Comparison of ENCODE assay signal across 28 cellular contexts in the genomic region with DNA sequence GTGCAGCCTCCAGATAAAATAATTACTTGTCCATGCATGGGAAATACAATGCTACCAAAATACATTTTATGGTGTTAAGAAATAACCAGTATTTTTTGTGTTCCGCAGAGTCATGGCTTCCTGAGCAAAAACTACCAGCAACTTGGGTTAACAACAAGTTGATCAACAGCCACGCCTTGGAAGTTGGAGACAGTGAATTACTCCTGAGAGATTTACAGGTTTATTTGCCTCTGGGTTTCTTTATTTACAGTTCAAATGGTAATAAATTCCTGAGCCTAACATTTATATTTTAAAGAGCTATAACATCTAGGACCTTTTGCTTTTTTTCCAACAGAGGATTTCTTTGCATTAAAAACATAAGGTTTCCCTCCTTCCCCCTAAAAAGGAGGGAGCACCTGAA.
"Had no signal": no experiment of that assay in that cellular context is flagged by ENCODE, and none has a peak within 500 bp of the region (broad histone marks: within the 10 kb centered on the region; RNA-seq: fewer than 3 reads in every experiment).

No MANE protein-coding gene starts in this region.

- H3K27ac Mint-ChIP-seq: naive thymus-derived CD8-positive, alpha-beta T cell; natural killer cell treated with Interleukin-12 subunit alpha and Interleukin-12 subunit beta and Interleukin-15 and Interleukin-18, amount 100 ng/mL, for 72 hours; nephron progenitor cell; stimulated activated memory B cell treated with anti-CD40 and anti-IgM and Interleukin-4, amounts not matched to agents 10 μg/mL and 1 μg/mL and 100 μg/mL, for 72 hours; stimulated activated naive CD8-positive, alpha-beta T cell treated with anti-CD3 and anti-CD28 coated beads, Interleukin-15, amount 100 ng/mL, for 72 hours; type B pancreatic cell had no signal

- H3K27ac ChIP-seq: neutrophil, pancreas, psoas muscle, right lobe of liver, sigmoid colon, suprapubic skin, testis, tibial artery, transverse colon, upper lobe of right lung, uterus had no signal

- H3K27me3 Mint-ChIP-seq: natural killer cell treated with Interleukin-12 subunit alpha and Interleukin-12 subunit beta and Interleukin-15 and Interleukin-18, amount 100 ng/mL, for 72 hours; stimulated activated memory B cell treated with anti-CD40 and anti-IgM and Interleukin-4, amounts not matched to agents 10 μg/mL and 1 μg/mL and 100 μg/mL, for 72 hours had no signal

- DNase-seq: naive thymus-derived CD8-positive, alpha-beta T cell; nephron progenitor cell; nucleus accumbens; pancreas; psoas muscle; right cardiac atrium; right lobe of liver; sigmoid colon; small intestine; stimulated activated CD4-positive, alpha-beta T cell treated with anti-CD3 and anti-CD28 coated beads, Interleukin-1b, Interleukin-23, amount 100 ng/mL, for 48 hours; stimulated activated CD4-positive, alpha-beta T cell treated with anti-CD3 and anti-CD28 coated beads, Interleukin-4, amount 100 ng/mL, for 1 hour; stimulated activated CD4-positive, alpha-beta T cell treated with anti-CD3 and anti-CD28 coated beads, Interleukin-4, amount 100 ng/mL, for 4 hours; stimulated activated CD8-positive, alpha-beta memory T cell treated with anti-CD3 and anti-CD28 coated beads, Interleukin-4, amount 100 ng/mL, for 48 hours; stimulated activated naive CD4-positive, alpha-beta T cell; stimulated activated naive CD8-positive, alpha-beta T cell treated with anti-CD3 and anti-CD28 coated beads, Interleukin-15, amount 100 ng/mL, for 72 hours; stimulated activated naive CD8-positive, alpha-beta T cell treated with anti-CD3 and anti-CD28 coated beads, Interleukin-15, Interleukin-2, amounts not matched to agents 100 U/mL and 50 U/mL, for 24 hours; substantia nigra; testis; tibial artery; transverse colon; upper lobe of right lung; uterus had no signal

- H3K4me1 Mint-ChIP-seq: naive thymus-derived CD8-positive, alpha-beta T cell; stimulated activated memory B cell treated with anti-CD40 and anti-IgM and Interleukin-4, amounts not matched to agents 10 μg/mL and 1 μg/mL and 100 μg/mL, for 72 hours; stimulated activated naive CD8-positive, alpha-beta T cell treated with anti-CD3 and anti-CD28 coated beads, Interleukin-15, amount 100 ng/mL, for 72 hours had no signal

- H3K4me1 ChIP-seq: pancreas, psoas muscle, sigmoid colon, suprapubic skin, testis, tibial artery, transverse colon, upper lobe of right lung, uterus had no signal

- H3K4me3 ChIP-seq: pancreas, psoas muscle, right lobe of liver, sigmoid colon, suprapubic skin, testis, tibial artery, transverse colon, upper lobe of right lung, uterus had no signal

- H3K36me3 ChIP-seq: neutrophil, pancreas, right lobe of liver, sigmoid colon, suprapubic skin, tibial artery, transverse colon, upper lobe of right lung, uterus had no signal

- H3K27me3 ChIP-seq: neutrophil, pancreas, right lobe of liver, sigmoid colon, suprapubic skin, testis, tibial artery, transverse colon, upper lobe of right lung, uterus had no signal

- H3K9me3 Mint-ChIP-seq: nephron progenitor cell; stimulated activated naive CD8-positive, alpha-beta T cell treated with anti-CD3 and anti-CD28 coated beads, Interleukin-15, amount 100 ng/mL, for 72 hours had no signal

- H3K36me3 Mint-ChIP-seq: naive thymus-derived CD8-positive, alpha-beta T cell; natural killer cell treated with Interleukin-12 subunit alpha and Interleukin-12 subunit beta and Interleukin-15 and Interleukin-18, amount 100 ng/mL, for 72 hours; stimulated activated memory B cell treated with anti-CD40 and anti-IgM and Interleukin-4, amounts not matched to agents 10 μg/mL and 1 μg/mL and 100 μg/mL, for 72 hours had no signal

- H3K9me3 ChIP-seq: neutrophil, pancreas, psoas muscle, right lobe of liver, sigmoid colon, suprapubic skin, testis, tibial artery, transverse colon, upper lobe of right lung, uterus had no signal

- H3K4me3 Mint-ChIP-seq: naive thymus-derived CD8-positive, alpha-beta T cell; natural killer cell treated with Interleukin-12 subunit alpha and Interleukin-12 subunit beta and Interleukin-15 and Interleukin-18, amount 100 ng/mL, for 72 hours; nephron progenitor cell; neural crest cell; stimulated activated memory B cell treated with anti-CD40 and anti-IgM and Interleukin-4, amounts not matched to agents 10 μg/mL and 1 μg/mL and 100 μg/mL, for 72 hours; stimulated activated naive CD8-positive, alpha-beta T cell treated with anti-CD3 and anti-CD28 coated beads, Interleukin-15, amount 100 ng/mL, for 72 hours; type B pancreatic cell had no signal
